8 cellular contexts compared by ENCODE assay signal in the genomic region with DNA sequence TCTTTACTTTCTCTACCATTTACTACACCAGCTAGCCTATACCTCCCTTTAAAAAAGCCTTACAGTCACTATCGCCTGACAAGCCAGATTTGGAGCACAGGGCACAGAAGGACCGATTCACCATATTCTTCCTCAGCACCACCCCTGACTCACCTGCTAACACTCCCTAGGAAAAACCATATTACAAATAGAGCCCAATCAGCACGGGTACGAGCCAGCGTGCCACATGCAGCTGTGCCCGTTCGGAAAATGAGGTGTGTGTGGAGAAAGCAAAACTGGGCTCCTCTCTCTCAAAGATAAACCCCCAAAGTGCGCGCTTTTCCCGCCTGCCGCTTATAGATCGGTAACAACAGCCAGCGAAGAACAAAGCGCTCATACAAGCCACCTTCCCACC. TPM values are rescaled to one million over a fixed set of nuclear protein-coding genes. Genes with fewer than 3 reads are reported as not detected.
A peak's percentile ranks its signal among the peaks of the same experiment; 100 is the strongest.
DNase-seq lines count a peak whose midpoint lies in the region; ATAC-seq and TF ChIP-seq lines count a peak whose summit lies in the region.

No MANE protein-coding gene starts in this region.

- peaks cover 43% of the 10 kb centered on the region for H4K20me1 ChIP-seq in HCT116 (ENCODE audit: insufficient read depth)

- peak overlapping the region; percentile 89 for H3K4me2 ChIP-seq in HCT116 (ENCODE audit: low read length)

- H3K9me3 ChIP-seq in A673 (ENCODE audit: low read depth, low read length, poor library complexity, severe bottlenecking) (no peaks in the 10 kb centered on the region), HCT116 (ENCODE audit: control insufficient read depth in 1 of 2, insufficient read depth in 1 of 2, low read depth in 1 of 2, low read length in 2 of 2) (no peaks in the 10 kb centered on the region), iPS-18c (ENCODE audit: control insufficient read depth, insufficient read depth, low read length) (no peaks in the 10 kb centered on the region)

- intact Hi-C loops in A673 (cut with micrococcal nuclease; ENCODE audit: unreplicated experiment) (no loop called here), HCT116 (cut with micrococcal nuclease) (no loop called here)
- intact Hi-C loops in activated T-helper 2 cell treated with anti-CD3 and anti-CD28 coated beads, Interferon-gamma antibody, Interleukin-2, Interleukin-4, amounts not matched to agents 10 μg/mL and 5 μg/mL and 100 μg/mL, durations not matched to agents 14 hours and 24 hours and 36 hours (cut with micrococcal nuclease) = loop anchor here (2.0 kb wide), 1 partner anchor 21 kb away; no protein-coding TSS in a partner anchor

- peaks cover 52% of the 10 kb centered on the region for H3K4me1 Mint-ChIP-seq in activated T-helper 2 cell treated with anti-CD3 and anti-CD28 coated beads, Interferon-gamma antibody, Interleukin-2, Interleukin-4, amounts not matched to agents 10 μg/mL and 5 μg/mL and 100 μg/mL, durations not matched to agents 14 hours and 24 hours and 36 hours (ENCODE audit: low read depth)
- peaks cover 53% of the 10 kb centered on the region for H3K4me1 Mint-ChIP-seq in stimulated activated effector memory CD8-positive, alpha-beta T cell treated with anti-CD3 and anti-CD28 coated beads, Interleukin-12 subunit alpha, Interleukin-12 subunit beta, amount 100 ng/mL, for 72 hours

- BruUV-seq in A673 (replicated peaks; lab: Mats Ljungman, UMichigan) = no TSS peak
- BruUV-seq in HCT116 (replicated peaks; lab: Mats Ljungman, UMichigan) = no TSS peak

- no peaks in the 10 kb centered on the region for H3K27me3 Mint-ChIP-seq in activated T-helper 2 cell treated with anti-CD3 and anti-CD28 coated beads, Interferon-gamma antibody, Interleukin-2, Interleukin-4, amounts not matched to agents 10 μg/mL and 5 μg/mL and 100 μg/mL, durations not matched to agents 14 hours and 24 hours and 36 hours (ENCODE audit: low read depth)

- POLR2A ChIA-PET in A673 (lab: Charles Lee; ENCODE audit: low non-redundant PET) (interaction anchor here (0.6 to 1.0 kb wide), 2 partner anchors 37 to 314 kb away, joined by 3 to 4 read pairs; no protein-coding TSS in a partner anchor), HCT116 (lab: Charles Lee) (interaction anchor here (8.5 kb wide), 1 partner anchor 34 kb away, joined by 192 read pairs; no protein-coding TSS in a partner anchor)

- H3K27ac ChIP-seq in A673 (ENCODE audit: low read depth, low read length, poor library complexity, severe bottlenecking) (peak overlapping the region; percentile 100), HCT116 (ENCODE audit: low read depth, low read length) (peak overlapping the region; percentile 99)

- TF ChIP-seq RAD21 in HCT116 (IDR thresholded peaks at IDR 0.05; ENCODE audit: low read depth) = no peak

- H3K4me1 ChIP-seq in A673 (ENCODE audit: insufficient read depth, low read length, poor library complexity, severe bottlenecking) (peaks cover 31% of the 10 kb centered on the region), HCT116 (ENCODE audit: control insufficient read depth in 1 of 2, insufficient read depth in 2 of 2, low read length in 2 of 2) (peaks cover 9 to 35% of the 10 kb centered on the region in 2 experiments; a peak in 3 of 4 replicates)

- peak overlapping the region; percentile 100 for H3K27ac Mint-ChIP-seq in activated T-helper 2 cell treated with anti-CD3 and anti-CD28 coated beads, Interferon-gamma antibody, Interleukin-2, Interleukin-4, amounts not matched to agents 10 μg/mL and 5 μg/mL and 100 μg/mL, durations not matched to agents 14 hours and 24 hours and 36 hours
- peak overlapping the region; percentile 99 for H3K27ac Mint-ChIP-seq in stimulated activated effector memory CD8-positive, alpha-beta T cell treated with anti-CD3 and anti-CD28 coated beads, Interleukin-12 subunit alpha, Interleukin-12 subunit beta, amount 100 ng/mL, for 72 hours

- RAD21 ChIA-PET in HCT116 (lab: Charles Lee; ENCODE audit: low non-redundant PET in 1 of 2, low total read pairs in 2 of 2, uncharacterized antibody in 2 of 2, unreplicated experiment in 2 of 2) = no interaction called here

- peak overlapping the region; percentile 97 for H3K4me3 Mint-ChIP-seq in activated T-helper 2 cell treated with anti-CD3 and anti-CD28 coated beads, Interferon-gamma antibody, Interleukin-2, Interleukin-4, amounts not matched to agents 10 μg/mL and 5 μg/mL and 100 μg/mL, durations not matched to agents 14 hours and 24 hours and 36 hours (ENCODE audit: low read depth)
- H3K4me3 Mint-ChIP-seq in stimulated activated effector memory CD8-positive, alpha-beta T cell treated with anti-CD3 and anti-CD28 coated beads, Interleukin-12 subunit alpha, Interleukin-12 subunit beta, amount 100 ng/mL, for 72 hours = peak overlapping the region; percentile 89

- H3K4me3 ChIP-seq in A673 (ENCODE audit: low read depth, low read length, poor library complexity, severe bottlenecking) (peak overlapping the region; percentile 98), HCT116 (replicated peaks in 1 of 2; ENCODE audit: low read depth in 1 of 2, low read length in 2 of 2) (peak overlapping the region; percentile 98 to 99), iPS-18c (ENCODE audit: insufficient read depth, low read depth, low read length) (peak overlapping the region; percentile 99)

- no peak for TF ChIP-seq POLR2A in HCT116 (IDR thresholded peaks at IDR 0.05; ENCODE audit: borderline replicate concordance, extremely low read depth, insufficient read depth, insufficient read length)

- no peaks in the 10 kb centered on the region for H3K9me2 ChIP-seq in HCT116 (ENCODE audit: insufficient read depth)

- H3K36me3 Mint-ChIP-seq in activated T-helper 2 cell treated with anti-CD3 and anti-CD28 coated beads, Interferon-gamma antibody, Interleukin-2, Interleukin-4, amounts not matched to agents 10 μg/mL and 5 μg/mL and 100 μg/mL, durations not matched to agents 14 hours and 24 hours and 36 hours (ENCODE audit: low read depth) = peaks cover 53% of the 10 kb centered on the region
- H3K36me3 Mint-ChIP-seq in stimulated activated effector memory CD8-positive, alpha-beta T cell treated with anti-CD3 and anti-CD28 coated beads, Interleukin-12 subunit alpha, Interleukin-12 subunit beta, amount 100 ng/mL, for 72 hours = peaks cover 69% of the 10 kb centered on the region

- H3K36me3 ChIP-seq in A673 (ENCODE audit: insufficient read depth, low read length, poor library complexity, severe bottlenecking) (peaks cover 43% of the 10 kb centered on the region), HCT116 (ENCODE audit: control insufficient read depth in 1 of 2, insufficient read depth in 2 of 2, low read length in 2 of 2) (peaks cover 34 to 55% of the 10 kb centered on the region in 2 experiments)

- TF ChIP-seq CTCF in A673 (conservative IDR thresholded peaks at IDR 0.05; ENCODE audit: low read depth, low read length) (no peak), HCT116 (IDR thresholded peaks at IDR 0.05 in 2 of 3, conservative IDR thresholded peaks at IDR 0.05 in 1 of 3; ENCODE audit: borderline replicate concordance in 1 of 3, insufficient read depth in 1 of 3, low read depth in 2 of 3, low read length in 2 of 3) (no peak)

- CTCF ChIA-PET in A673 (lab: Charles Lee) = no interaction called here
- CTCF ChIA-PET in HCT116 (lab: Charles Lee) = no interaction called here

- DNase-seq in A673 (ENCODE audit: low spot score) (peak; percentile 12), HCT116 (ENCODE audit: low read depth, low spot score) (no peak), KG1 (lab: John Stamatoyannopoulos, UW) (no peak)
- no peak for DNase-seq in activated T-helper 2 cell treated with anti-CD3 and anti-CD28 coated beads, Interferon-gamma antibody, Interleukin-2, Interleukin-4, amounts not matched to agents 10 μg/mL and 5 μg/mL and 100 μg/mL, durations not matched to agents 14 hours and 24 hours and 36 hours (ENCODE audit: low spot score)
- DNase-seq in stimulated activated effector memory CD8-positive, alpha-beta T cell treated with anti-CD3 and anti-CD28 coated beads, Interleukin-12 subunit alpha, Interleukin-12 subunit beta, amount 100 ng/mL, for 72 hours (ENCODE audit: low spot score in 2 of 2) = peak in 1 of 2 donors; percentile 3
- DNase-seq in activated effector memory CD4-positive, alpha-beta T cell treated with Interleukin-2 at 50 U/mL for 16 hours = no peak

- no peaks in the 10 kb centered on the region for H3K9me3 Mint-ChIP-seq in activated T-helper 2 cell treated with anti-CD3 and anti-CD28 coated beads, Interferon-gamma antibody, Interleukin-2, Interleukin-4, amounts not matched to agents 10 μg/mL and 5 μg/mL and 100 μg/mL, durations not matched to agents 14 hours and 24 hours and 36 hours
- no peaks in the 10 kb centered on the region for H3K9me3 Mint-ChIP-seq in stimulated activated effector memory CD8-positive, alpha-beta T cell treated with anti-CD3 and anti-CD28 coated beads, Interleukin-12 subunit alpha, Interleukin-12 subunit beta, amount 100 ng/mL, for 72 hours

- H2AFZ ChIP-seq in HCT116 (ENCODE audit: low read depth, low read length, poor library complexity, severe bottlenecking) = no peak overlapping the region

- H3K9ac ChIP-seq in HCT116 (ENCODE audit: low read length) = peak overlapping the region; percentile 100

- H3K79me2 ChIP-seq in HCT116 (ENCODE audit: insufficient read depth, low read length) = peaks cover 65% of the 10 kb centered on the region

- no peaks in the 10 kb centered on the region for H3K27me3 ChIP-seq in A673 (replicated peaks; ENCODE audit: insufficient read depth, low read depth, low read length, poor library complexity)
- H3K27me3 ChIP-seq in HCT116 (ENCODE audit: insufficient read depth, low read length) = no peaks in the 10 kb centered on the region

- no peak for ATAC-seq in HCT116
- no peak for ATAC-seq in stimulated activated effector memory CD8-positive, alpha-beta T cell treated with anti-CD3 and anti-CD28 coated beads, Interleukin-12 subunit alpha, Interleukin-12 subunit beta, amount 100 ng/mL, for 72 hours
- no peak for ATAC-seq in GM18858 (IDR thresholded peaks at IDR 0.05; ENCODE audit: unreplicated experiment)

TF ChIP-seq in HCT116, 20 proteins besides CTCF, POLR2A, EP300 and RAD21 (continues in another document):
- TF ChIP-seq POLR2AphosphoS5 (IDR thresholded peaks at IDR 0.05; ENCODE audit: low read depth, low read length) = no peak; the same call in 1 of the 2 replicates
- TF ChIP-seq JUND (IDR thresholded peaks at IDR 0.05) = no peak
- no peak for TF ChIP-seq SRF (IDR thresholded peaks at IDR 0.05; ENCODE audit: low read depth)

RNA-seq across cellular contexts. Expression of a gene that starts 1.2 kb away (rescaled TPM):
- total RNA-seq in A673 (2021) (191 and 221 TPM in 2 replicates), HCT116 (2021; ENCODE audit: unreplicated experiment) (189 TPM)
- polyA plus RNA-seq in HCT116 (2012) = 59.2 and 79.4 TPM in 2 replicates
- total RNA-seq in activated T-helper 2 cell treated with anti-CD3 and anti-CD28 coated beads, Interferon-gamma antibody, Interleukin-2, Interleukin-4, amounts not matched to agents 10 μg/mL and 5 μg/mL and 100 μg/mL, durations not matched to agents 14 hours and 24 hours and 36 hours = 197 TPM in 2 replicates

RNA-seq across cellular contexts. Expression of a gene that starts 47.9 kb away (rescaled TPM):
- 30.4 and 36.3 TPM in 2 replicates for total RNA-seq in A673 (2021)
- total RNA-seq in HCT116 (2021; ENCODE audit: unreplicated experiment) = 84.8 TPM
- polyA plus RNA-seq in HCT116 (2012) = 79.7 and 82.2 TPM in 2 replicates
- 57.5 and 59.7 TPM in 2 replicates for total RNA-seq in activated T-helper 2 cell treated with anti-CD3 and anti-CD28 coated beads, Interferon-gamma antibody, Interleukin-2, Interleukin-4, amounts not matched to agents 10 μg/mL and 5 μg/mL and 100 μg/mL, durations not matched to agents 14 hours and 24 hours and 36 hours
